Comparison of ENCODE assay signal across 16 cellular contexts in genomic region chr4:147786531-147786930, GRCh38. TPM values are rescaled to one million over a fixed set of nuclear protein-coding genes. Genes with fewer than 3 reads are reported as not detected.
DNase-seq lines count a peak whose midpoint lies in the region; ATAC-seq, FAIRE-seq and TF ChIP-seq lines count a peak whose summit lies in the region.
"Had no signal": no experiment of that assay in that cellular context is flagged by ENCODE, and none has a peak within 500 bp of the region (broad histone marks: within the 10 kb centered on the region; RNA-seq: fewer than 3 reads in every experiment).

No MANE protein-coding gene starts in this region.

- H3K27me3 ChIP-seq in right atrium auricular region (no peaks in the 10 kb centered on the region), sigmoid colon (no peaks in the 10 kb centered on the region), right lobe of liver (no peaks in the 10 kb centered on the region)
- H3K27me3 ChIP-seq: pancreas had no signal

- H3K27me3 Mint-ChIP-seq in activated T-helper 2 cell treated with anti-CD3 and anti-CD28 coated beads, Interferon-gamma antibody, Interleukin-2, Interleukin-4, amounts not matched to agents 10 μg/mL and 5 μg/mL and 100 μg/mL, durations not matched to agents 14 hours and 24 hours and 36 hours (ENCODE audit: low read depth) = no peaks in the 10 kb centered on the region
- H3K27me3 Mint-ChIP-seq: CD4-positive, alpha-beta T cell had no signal

- H3K4me3 ChIP-seq in right atrium auricular region (no peak overlapping the region), sigmoid colon (no peak overlapping the region), right lobe of liver (no peak overlapping the region)
- H3K4me3 ChIP-seq: pancreas had no signal

- ATAC-seq in HG02981 (IDR thresholded peaks at IDR 0.05; ENCODE audit: unreplicated experiment) (no peak), right lobe of liver (no peak), HG03025 (IDR thresholded peaks at IDR 0.05; ENCODE audit: low FRiP score, unreplicated experiment) (no peak)

- H3K27ac ChIP-seq in right atrium auricular region (peak overlapping the region; percentile 56 to 57), sigmoid colon (peak overlapping the region; percentile 31 to 67 (median 44)), right lobe of liver (no peak overlapping the region)
- H3K27ac ChIP-seq: pancreas had no signal

- DNase-seq in GM12892 (ENCODE audit: insufficient read length) (no peak), right atrium auricular region (ENCODE audit: low spot score) (no peak), sigmoid colon (no peak), AG20443 (ENCODE audit: low spot score) (no peak), right lobe of liver (no peak)
- no peak for DNase-seq in activated T-helper 2 cell treated with anti-CD3 and anti-CD28 coated beads, Interferon-gamma antibody, Interleukin-2, Interleukin-4, amounts not matched to agents 10 μg/mL and 5 μg/mL and 100 μg/mL, durations not matched to agents 14 hours and 24 hours and 36 hours (ENCODE audit: low spot score)
- DNase-seq: activated CD4-positive, alpha-beta T cell treated with anti-CD3 and anti-CD28 coated beads, Interleukin-2, amount 50 U/mL, for 48 hours; activated naive CD4-positive, alpha-beta T cell treated with Interleukin-2 at 50 U/mL for 16 hours; CD4-positive, alpha-beta T cell; cerebellar nuclear complex; endodermal cell; mammary epithelial cell; NCI-H187; pancreas had no signal

- no peaks in the 10 kb centered on the region for H3K9me3 Mint-ChIP-seq in activated T-helper 2 cell treated with anti-CD3 and anti-CD28 coated beads, Interferon-gamma antibody, Interleukin-2, Interleukin-4, amounts not matched to agents 10 μg/mL and 5 μg/mL and 100 μg/mL, durations not matched to agents 14 hours and 24 hours and 36 hours
- H3K9me3 Mint-ChIP-seq: CD4-positive, alpha-beta T cell; endodermal cell had no signal

- H3K36me3 ChIP-seq in right atrium auricular region (no peaks in the 10 kb centered on the region), sigmoid colon (no peaks in the 10 kb centered on the region), right lobe of liver (no peaks in the 10 kb centered on the region)
- H3K36me3 ChIP-seq: pancreas had no signal

- peak; percentile 5 for FAIRE-seq in GM12892 (lab: Jason Lieb, UNC)
- FAIRE-seq: pancreas had no signal

- H3K36me3 Mint-ChIP-seq in activated T-helper 2 cell treated with anti-CD3 and anti-CD28 coated beads, Interferon-gamma antibody, Interleukin-2, Interleukin-4, amounts not matched to agents 10 μg/mL and 5 μg/mL and 100 μg/mL, durations not matched to agents 14 hours and 24 hours and 36 hours (ENCODE audit: low read depth) = no peaks in the 10 kb centered on the region

- TF ChIP-seq CTCF in right atrium auricular region (IDR thresholded peaks at IDR 0.05) (no peak), sigmoid colon (IDR thresholded peaks at IDR 0.05) (no peak), right lobe of liver (IDR thresholded peaks at IDR 0.05) (no peak)

- TF ChIP-seq POLR2A in GM12892 (IDR thresholded peaks at IDR 0.05; ENCODE audit: low read depth, low read length) (no peak), sigmoid colon (IDR thresholded peaks at IDR 0.05) (no peak), right lobe of liver (IDR thresholded peaks at IDR 0.05) (no peak)

- H3K9me3 ChIP-seq in right atrium auricular region (no peaks in the 10 kb centered on the region), sigmoid colon (no peaks in the 10 kb centered on the region), right lobe of liver (no peaks in the 10 kb centered on the region)
- H3K9me3 ChIP-seq: pancreas had no signal

- H3K27ac Mint-ChIP-seq in activated T-helper 2 cell treated with anti-CD3 and anti-CD28 coated beads, Interferon-gamma antibody, Interleukin-2, Interleukin-4, amounts not matched to agents 10 μg/mL and 5 μg/mL and 100 μg/mL, durations not matched to agents 14 hours and 24 hours and 36 hours = peak overlapping the region; percentile 3
- H3K27ac Mint-ChIP-seq: CD4-positive, alpha-beta T cell; endodermal cell had no signal

- WGBS in sigmoid colon, 2 donors = 62 to 79% methylated on average over 2 of the region's 2 CpGs
- 47% methylated on average over 2 of the region's 2 CpGs for WGBS in right lobe of liver (ENCODE audit: insufficient coverage, low coverage, low lambda C conversion rate, missing lambda C conversion rate)

- no peak for TF ChIP-seq EP300 in sigmoid colon (IDR thresholded peaks at IDR 0.05)

- intact Hi-C loops in activated T-helper 2 cell treated with anti-CD3 and anti-CD28 coated beads, Interferon-gamma antibody, Interleukin-2, Interleukin-4, amounts not matched to agents 10 μg/mL and 5 μg/mL and 100 μg/mL, durations not matched to agents 14 hours and 24 hours and 36 hours (cut with micrococcal nuclease) = no loop called here
- intact Hi-C loops in sigmoid colon (cut with DNase I) = loop anchor here (2.0 kb wide), 1 partner anchor 34 kb away; no protein-coding TSS in a partner anchor
- intact Hi-C loops in right lobe of liver (cut with DNase I) = no loop called here

- peaks cover 37% of the 10 kb centered on the region for H3K4me1 Mint-ChIP-seq in activated T-helper 2 cell treated with anti-CD3 and anti-CD28 coated beads, Interferon-gamma antibody, Interleukin-2, Interleukin-4, amounts not matched to agents 10 μg/mL and 5 μg/mL and 100 μg/mL, durations not matched to agents 14 hours and 24 hours and 36 hours (ENCODE audit: low read depth)

- H3K4me1 ChIP-seq in right atrium auricular region = peaks cover 0 to 56% of the 10 kb centered on the region in 2 donors
- peaks cover 0 to 72% (median 70%) of the 10 kb centered on the region in 4 donors for H3K4me1 ChIP-seq in sigmoid colon
- H3K4me1 ChIP-seq in right lobe of liver = no peaks in the 10 kb centered on the region

- no peak overlapping the region for H3K4me3 Mint-ChIP-seq in activated T-helper 2 cell treated with anti-CD3 and anti-CD28 coated beads, Interferon-gamma antibody, Interleukin-2, Interleukin-4, amounts not matched to agents 10 μg/mL and 5 μg/mL and 100 μg/mL, durations not matched to agents 14 hours and 24 hours and 36 hours (ENCODE audit: low read depth)
- H3K4me3 Mint-ChIP-seq: CD4-positive, alpha-beta T cell; endodermal cell had no signal

RNA-seq across cellular contexts. Expression of gene ARHGAP10, which starts 54.6 kb away (rescaled TPM):
- 18.1 TPM for polyA plus RNA-seq in GM12892 (2012; ENCODE audit: missing spikeins)
- 18.5 TPM in 2 replicates for total RNA-seq in activated T-helper 2 cell treated with anti-CD3 and anti-CD28 coated beads, Interferon-gamma antibody, Interleukin-2, Interleukin-4, amounts not matched to agents 10 μg/mL and 5 μg/mL and 100 μg/mL, durations not matched to agents 14 hours and 24 hours and 36 hours
- total RNA-seq in right atrium auricular region (10 to 100 TPM; 36.1 to 43.5 TPM), sigmoid colon (100 to 1,000 TPM; 123 to 158 (median 139) TPM), right lobe of liver (10 to 100 TPM in 3 of 6 experiments, 1 to 10 TPM in 3; 5.5 to 13.3 (median 10.4) TPM)
- 1 to 10 TPM; 3.0 to 7.3 (median 7.2) TPM for polyA plus RNA-seq in sigmoid colon

Comparison
In these comparisons a context has a peak if more than half of its experiments do, and no peak if none do; other contexts are left out.
1. H3K27ac ChIP-seq: peak in right atrium auricular region (2 of 2) and sigmoid colon (4 of 4); none in right lobe of liver (0 of 3).